8 cellular contexts compared by ENCODE assay signal in the genomic region with DNA sequence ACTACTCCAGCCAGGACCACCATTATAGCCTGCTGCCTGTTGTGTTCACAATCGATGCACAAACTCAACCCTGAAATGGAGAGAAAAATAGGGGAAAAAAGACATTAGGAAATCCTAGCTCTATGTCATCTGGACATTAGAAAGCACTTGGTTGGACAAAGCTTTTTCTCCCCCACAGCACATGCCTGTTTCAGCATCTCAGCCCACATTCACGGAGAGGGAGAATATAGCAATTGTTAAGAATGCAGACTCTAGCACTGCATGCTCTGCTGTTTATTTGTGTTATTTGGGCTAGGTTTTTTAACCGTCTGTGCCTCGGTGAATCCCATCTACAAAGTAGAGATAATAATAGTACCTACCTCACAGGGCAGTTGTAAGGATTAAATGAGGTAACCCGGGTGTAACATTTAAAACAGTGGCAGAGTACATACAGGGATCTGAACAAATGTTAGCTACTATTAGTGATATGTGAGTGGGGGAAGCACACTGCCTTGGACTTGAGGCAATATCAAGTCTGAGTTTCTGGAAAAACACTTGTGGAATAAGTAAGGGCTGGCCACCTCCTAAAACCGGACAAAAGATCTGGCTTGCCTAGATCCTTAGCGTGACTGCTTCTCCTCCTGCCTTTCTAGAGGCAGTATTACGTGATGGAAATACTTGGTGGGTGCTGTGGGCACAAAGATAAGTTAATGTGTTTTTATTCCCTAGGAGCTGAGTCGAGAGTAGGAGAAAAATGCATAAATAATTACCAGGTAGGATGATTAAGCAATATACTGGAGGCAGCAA. TPM values are rescaled to one million over a fixed set of nuclear protein-coding genes. Genes with fewer than 3 reads are reported as not detected.
DNase-seq lines count a peak whose midpoint lies in the region; ATAC-seq and TF ChIP-seq lines count a peak whose summit lies in the region.

No MANE protein-coding gene starts in this region.

- H3K27me3 ChIP-seq in esophagus (ENCODE audit: control insufficient read depth in 1 of 2, insufficient read depth in 2 of 2, low read length in 2 of 2) (no peaks in the 10 kb centered on the region), aorta (ENCODE audit: control insufficient read depth in 1 of 2, insufficient read depth in 2 of 2, low read length in 1 of 2) (no peaks in the 10 kb centered on the region)

- H3K4me3 ChIP-seq in esophagus (ENCODE audit: low read depth in 1 of 2, low read length in 2 of 2) (peak overlapping the region; percentile 80 to 99), aorta (ENCODE audit: low read length in 2 of 2) (peak overlapping the region; percentile 47 to 54)

- POLR2A ChIA-PET in activated CD8-positive, alpha-beta T cell treated with anti-CD3 and anti-CD28 coated beads, Interleukin-2, amount 10 ng/mL, durations not matched to agents 7 days and 5 days (lab: Charles Lee) = interaction anchor here (0.6 to 1.9 kb wide), 8 partner anchors 9 to 334 kb away, joined by 3 to 11 read pairs (median 5); no protein-coding TSS in a partner anchor

- peaks cover 12% of the 10 kb centered on the region for H3K36me3 Mint-ChIP-seq in activated CD8-positive, alpha-beta T cell treated with anti-CD3 and anti-CD28 coated beads, Interleukin-2, amount 10 ng/mL, durations not matched to agents 7 days and 5 days (ENCODE audit: low read depth)
- no peaks in the 10 kb centered on the region for H3K36me3 Mint-ChIP-seq in nephron (ENCODE audit: low read depth)

- H3K4me1 Mint-ChIP-seq in activated CD8-positive, alpha-beta T cell treated with anti-CD3 and anti-CD28 coated beads, Interleukin-2, amount 10 ng/mL, durations not matched to agents 7 days and 5 days (ENCODE audit: low read depth) = peaks cover 43% of the 10 kb centered on the region
- H3K4me1 Mint-ChIP-seq in nephron = peaks cover 51% of the 10 kb centered on the region

- peak overlapping the region; percentile 100 for H3K27ac ChIP-seq in esophagus (ENCODE audit: low read depth in 2 of 2, low read length in 1 of 2)
- peak overlapping the region; percentile 96 to 99 for H3K27ac ChIP-seq in aorta (ENCODE audit: low read depth in 1 of 2, low read length in 2 of 2)

- peaks cover 0 to 3% of the 10 kb centered on the region in 2 donors for H3K4me1 ChIP-seq in esophagus (ENCODE audit: control insufficient read depth in 2 of 2, insufficient read depth in 2 of 2, low read length in 1 of 2)
- peaks cover 0 to 14% of the 10 kb centered on the region in 2 donors for H3K4me1 ChIP-seq in aorta (ENCODE audit: control insufficient read depth in 1 of 2, insufficient read depth in 2 of 2, low read length in 2 of 2)

- CTCF ChIA-PET in activated CD8-positive, alpha-beta T cell treated with anti-CD3 and anti-CD28 coated beads, Interleukin-2, amount 10 ng/mL, durations not matched to agents 7 days and 5 days (lab: Charles Lee) = interaction anchor here (0.7 to 13.3 kb wide), 5 partner anchors 10 to 184 kb away, joined by 4 to 224 read pairs (median 20); no protein-coding TSS in a partner anchor

- peak; percentile 5 for ATAC-seq in activated CD8-positive, alpha-beta T cell treated with anti-CD3 and anti-CD28 coated beads, Interleukin-2, amount 10 ng/mL, durations not matched to agents 7 days and 5 days
- ATAC-seq in aorta (ENCODE audit: low FRiP score) = no peak
- no peak for ATAC-seq in GM21381 (IDR thresholded peaks at IDR 0.05; ENCODE audit: unreplicated experiment)
- ATAC-seq in GM19395 (IDR thresholded peaks at IDR 0.05; ENCODE audit: unreplicated experiment) = no peak

- DNase-seq in Daoy (ENCODE audit: low read depth) (peak; percentile 37), LHCN-M2 (ENCODE audit: low read depth) (peak; percentile 46), aorta (no peak)
- DNase-seq in activated CD8-positive, alpha-beta T cell treated with anti-CD3 and anti-CD28 coated beads, Interleukin-2, amount 10 ng/mL, durations not matched to agents 7 days and 5 days = peak; percentile 62

- H3K9me3 ChIP-seq in esophagus (ENCODE audit: control insufficient read depth in 2 of 2, insufficient read depth in 1 of 2, low read depth in 1 of 2, low read length in 1 of 2) = no peaks in the 10 kb centered on the region
- H3K9me3 ChIP-seq in aorta (ENCODE audit: control insufficient read depth, low read length) = no peaks in the 10 kb centered on the region

- intact Hi-C loops in aorta (cut with DNase I) = loop anchor here (2.0 to 5.0 kb wide), 6 partner anchors 16 to 158 kb away; no protein-coding TSS in a partner anchor

- TF ChIP-seq CTCF in nephron (IDR thresholded peaks at IDR 0.05; ENCODE audit: unreplicated experiment in 3 of 3) = no peak

- H3K36me3 ChIP-seq in esophagus (ENCODE audit: control insufficient read depth in 2 of 2, insufficient read depth in 2 of 2, low read length in 1 of 2) (no peaks in the 10 kb centered on the region), aorta (ENCODE audit: control insufficient read depth in 1 of 2, insufficient read depth in 2 of 2, low read length in 1 of 2) (no peaks in the 10 kb centered on the region)

- no peaks in the 10 kb centered on the region for H3K9me3 Mint-ChIP-seq in activated CD8-positive, alpha-beta T cell treated with anti-CD3 and anti-CD28 coated beads, Interleukin-2, amount 10 ng/mL, durations not matched to agents 7 days and 5 days (ENCODE audit: insufficient read depth)
- no peaks in the 10 kb centered on the region for H3K9me3 Mint-ChIP-seq in nephron

- peak overlapping the region; percentile 97 for H3K27ac Mint-ChIP-seq in activated CD8-positive, alpha-beta T cell treated with anti-CD3 and anti-CD28 coated beads, Interleukin-2, amount 10 ng/mL, durations not matched to agents 7 days and 5 days
- peak overlapping the region; percentile 98 to 100 (median 99) for H3K27ac Mint-ChIP-seq in nephron

- WGBS in esophagus, 2 donors = 15 to 16% methylated on average over 9 of the region's 9 CpGs
- WGBS in aorta, 2 donors = 1 to 2% methylated on average over 9 of the region's 9 CpGs

- H3K4me3 Mint-ChIP-seq in activated CD8-positive, alpha-beta T cell treated with anti-CD3 and anti-CD28 coated beads, Interleukin-2, amount 10 ng/mL, durations not matched to agents 7 days and 5 days = peak overlapping the region; percentile 87
- H3K4me3 Mint-ChIP-seq in nephron = peak overlapping the region; percentile 94 to 98 (median 95)

- no peaks in the 10 kb centered on the region for H3K27me3 Mint-ChIP-seq in activated CD8-positive, alpha-beta T cell treated with anti-CD3 and anti-CD28 coated beads, Interleukin-2, amount 10 ng/mL, durations not matched to agents 7 days and 5 days (ENCODE audit: low read depth)
- H3K27me3 Mint-ChIP-seq in nephron (ENCODE audit: low read depth) = no peaks in the 10 kb centered on the region

RNA-seq across cellular contexts. Expression of a gene that starts 1.1 kb away (rescaled TPM):
- total RNA-seq in Daoy (2014; rRNA removed; shearing (Covaris generic)) = 286 and 356 TPM in 2 replicates
- 162 and 204 TPM in 2 replicates for total RNA-seq in LHCN-M2 (2014; rRNA removed)
- polyA plus RNA-seq in LHCN-M2 (2012) = 57.4 TPM
- total RNA-seq in activated CD8-positive, alpha-beta T cell treated with anti-CD3 and anti-CD28 coated beads, Interleukin-2, amount 10 ng/mL, durations not matched to agents 7 days and 5 days = 100 to 1,000 TPM; 174 to 183 TPM
- polyA plus RNA-seq in esophagus = 100 to 1,000 TPM; 104 to 140 TPM
- 100 to 1,000 TPM; 386 to 484 TPM for total RNA-seq in aorta
- polyA plus RNA-seq in aorta = 100 to 1,000 TPM; 187 to 370 TPM

Comparison
In these comparisons a context has a peak if more than half of its experiments do, and no peak if none do; other contexts are left out.
1. DNase-seq: peak in Daoy (single experiment), LHCN-M2 (single experiment) and activated CD8-positive, alpha-beta T cell treated with anti-CD3 and anti-CD28 coated beads, Interleukin-2, amount 10 ng/mL, durations not matched to agents 7 days and 5 days (single experiment); none in aorta (0 of 2).